9 cellular contexts compared by ENCODE assay signal in the genomic region with DNA sequence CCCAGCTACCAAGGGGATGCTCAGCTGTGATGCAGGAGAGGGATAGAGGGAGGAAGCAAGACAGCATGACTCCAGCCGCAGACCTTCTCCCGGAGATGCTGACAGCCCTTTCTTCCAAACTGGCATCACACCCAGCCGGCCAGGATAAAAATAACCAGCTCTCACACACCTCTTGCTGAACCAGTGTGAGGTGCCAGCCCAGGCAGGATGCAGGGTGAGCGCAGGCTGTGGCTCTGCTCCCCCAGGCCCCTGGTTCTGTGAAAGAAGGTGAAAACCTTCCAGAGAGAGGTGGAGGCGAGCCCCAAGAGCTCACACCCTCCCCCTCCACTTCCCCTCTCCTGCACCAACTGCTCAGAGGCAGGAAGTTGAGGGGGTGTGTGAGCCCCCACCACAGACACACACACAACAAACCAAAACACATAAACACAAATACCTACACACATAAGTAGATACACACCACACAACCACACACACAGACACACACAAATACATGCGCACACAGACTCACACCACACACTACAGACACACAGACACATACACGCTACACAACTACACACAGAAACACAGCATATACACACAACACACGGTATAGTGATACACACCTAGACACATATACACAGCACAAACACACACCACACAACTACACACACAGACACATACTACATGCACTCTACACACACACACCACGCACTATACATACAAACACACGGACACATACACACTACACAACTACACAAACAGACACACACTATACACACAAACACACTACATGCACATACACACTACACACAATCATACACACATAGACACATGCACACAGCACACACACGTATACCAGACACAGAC. TPM values are rescaled to one million over a fixed set of nuclear protein-coding genes. Genes with fewer than 3 reads are reported as not detected.
DNase-seq lines count a peak whose midpoint lies in the region; ATAC-seq and FAIRE-seq lines count a peak whose summit lies in the region.
"Had no signal": no experiment of that assay in that cellular context is flagged by ENCODE, and none has a peak within 500 bp of the region (broad histone marks: within the 10 kb centered on the region; RNA-seq: fewer than 3 reads in every experiment).

No MANE protein-coding gene starts in this region.

- 69 to 77% (median 74%) methylated on average over 11 of the region's 11 CpGs for WGBS in small intestine, 3 donors

- H3K9me3 ChIP-seq in small intestine (ENCODE audit: control insufficient read depth, low read depth): no peaks in the 10 kb centered on the region

- H3K27ac ChIP-seq in small intestine (ENCODE audit: low read depth in 1 of 2, low read length in 1 of 2): no peak overlapping the region

- no peaks in the 10 kb centered on the region for H3K4me1 ChIP-seq in small intestine (ENCODE audit: control insufficient read depth in 2 of 2, insufficient read depth in 1 of 2, low read depth in 1 of 2, low read length in 1 of 2)

- H3K36me3 ChIP-seq in small intestine (ENCODE audit: control insufficient read depth in 2 of 2, insufficient read depth in 2 of 2, low read length in 2 of 2): no peaks in the 10 kb centered on the region

- no peak for FAIRE-seq in small intestine (lab: Jason Lieb, UNC)
- FAIRE-seq: A204.1 had no signal

- DNase-seq in DMS53 (lab: John Stamatoyannopoulos, UW) (peak; percentile 14), DMS53 treated with DMSO at 0.1 percent for 48 hours (lab: John Stamatoyannopoulos, UW; ENCODE audit: unreplicated experiment) (no peak), small intestine (peak; percentile 27), SIG-M5 (lab: John Stamatoyannopoulos, UW) (no peak), globus pallidus (ENCODE audit: low spot score) (no peak)
- DNase-seq in activated gamma-delta T cell treated with anti-CD3 and anti-CD28 coated beads, Interleukin-2, amount 50 U/mL, for 16 hours (ENCODE audit: low read depth): peak; percentile 51

- no peaks in the 10 kb centered on the region for H3K27me3 ChIP-seq in small intestine (ENCODE audit: control insufficient read depth in 2 of 2, insufficient read depth in 2 of 2, low read length in 2 of 2)

- ATAC-seq in HG03066 (IDR thresholded peaks at IDR 0.05; ENCODE audit: low read depth, unreplicated experiment) (peak; percentile 42), HG02840 (IDR thresholded peaks at IDR 0.05; ENCODE audit: low FRiP score, unreplicated experiment) (no peak)

- no peak overlapping the region for H3K4me3 ChIP-seq in small intestine (ENCODE audit: low read depth in 1 of 2, low read length in 2 of 2)

RNA-seq across cellular contexts. Expression of gene GPR15LG, which starts 4.2 kb away (rescaled TPM):
- not detected for polyA plus RNA-seq in small intestine

RNA-seq across cellular contexts. Expression of gene CDHR1, which starts 16.6 kb away (rescaled TPM):
- under 1 TPM in 1 of 3 donors, not detected in 2; 0.06 TPM for polyA plus RNA-seq in small intestine

RNA-seq across cellular contexts. Expression of gene GHITM, which starts 38.5 kb away (rescaled TPM):
- 100 to 1,000 TPM; 232 to 301 (median 256) TPM for polyA plus RNA-seq in small intestine

RNA-seq across cellular contexts. Expression of gene LRIT2, which starts 47.6 kb away (rescaled TPM):
- not detected for polyA plus RNA-seq in small intestine

Comparison
In these comparisons a context has a peak if more than half of its experiments do, and no peak if none do; other contexts are left out.
1. DNase-seq: peak in DMS53 (single experiment), activated gamma-delta T cell treated with anti-CD3 and anti-CD28 coated beads, Interleukin-2, amount 50 U/mL, for 16 hours (single experiment) and small intestine (single experiment); none in DMS53 treated with DMSO at 0.1 percent for 48 hours (single experiment), SIG-M5 (single experiment) and globus pallidus (single experiment).